Comparison of ENCODE assay signal across 27 cellular contexts in genomic region chr1:239061770-239062169, GRCh38.
"Had no signal": no experiment of that assay in that cellular context is flagged by ENCODE, and none has a peak within 500 bp of the region (broad histone marks: within the 10 kb centered on the region; RNA-seq: fewer than 3 reads in every experiment).

No MANE protein-coding gene starts in this region.

- H3K27ac Mint-ChIP-seq: immature natural killer cell; memory B cell; nephron; stimulated activated memory B cell treated with anti-CD40 and anti-IgM and Interleukin-4, amounts not matched to agents 10 μg/mL and 1 μg/mL and 100 μg/mL, for 72 hours; stimulated activated naive CD8-positive, alpha-beta T cell treated with anti-CD3 and anti-CD28 coated beads, Interleukin-15, Interleukin-2, amounts not matched to agents 100 ng/mL and 50 ng/mL, for 24 hours had no signal

- H3K4me1 Mint-ChIP-seq: immature natural killer cell; memory B cell; naive B cell; nephron; stimulated activated memory B cell treated with anti-CD40 and anti-IgM and Interleukin-4, amounts not matched to agents 10 μg/mL and 1 μg/mL and 100 μg/mL, for 72 hours had no signal

- H3K27ac ChIP-seq: dorsolateral prefrontal cortex, epithelial cell of prostate, esophagus muscularis mucosa, gastrocnemius medialis, left lung, lower lobe of right lung, parathyroid adenoma, prostate gland, right lobe of liver, spleen, tibial artery, upper lobe of right lung, vagina had no signal

- H3K4me3 Mint-ChIP-seq: immature natural killer cell; memory B cell; naive B cell; nephron; stimulated activated memory B cell treated with anti-CD40 and anti-IgM and Interleukin-4, amounts not matched to agents 10 μg/mL and 1 μg/mL and 100 μg/mL, for 72 hours; stimulated activated naive CD8-positive, alpha-beta T cell treated with anti-CD3 and anti-CD28 coated beads, Interleukin-15, Interleukin-2, amounts not matched to agents 100 ng/mL and 50 ng/mL, for 24 hours had no signal

- ATAC-seq: gastrocnemius medialis; left lung; lower lobe of right lung; right lobe of liver; stimulated activated memory B cell treated with anti-CD40 and anti-IgM and Interleukin-4, amounts not matched to agents 10 μg/mL and 1 μg/mL and 100 μg/mL, for 72 hours; upper lobe of right lung had no signal

- H3K36me3 ChIP-seq: esophagus muscularis mucosa, gastrocnemius medialis, left lung, lower lobe of right lung, prostate gland, right lobe of liver, spleen, tibial artery, upper lobe of right lung, vagina had no signal

- H3K9me3 ChIP-seq: esophagus muscularis mucosa, gastrocnemius medialis, lower lobe of right lung, prostate gland, right lobe of liver, tibial artery, upper lobe of right lung, vagina had no signal

- H3K4me1 ChIP-seq: esophagus muscularis mucosa, gastrocnemius medialis, left lung, lower lobe of right lung, parathyroid adenoma, prostate gland, right lobe of liver, spleen, tibial artery, upper lobe of right lung, vagina had no signal

- H3K27me3 Mint-ChIP-seq: memory B cell; naive B cell; stimulated activated memory B cell treated with anti-CD40 and anti-IgM and Interleukin-4, amounts not matched to agents 10 μg/mL and 1 μg/mL and 100 μg/mL, for 72 hours; stimulated activated naive CD8-positive, alpha-beta T cell treated with anti-CD3 and anti-CD28 coated beads, Interleukin-15, Interleukin-2, amounts not matched to agents 100 ng/mL and 50 ng/mL, for 24 hours had no signal

- H3K36me3 Mint-ChIP-seq: immature natural killer cell; memory B cell; naive B cell; stimulated activated memory B cell treated with anti-CD40 and anti-IgM and Interleukin-4, amounts not matched to agents 10 μg/mL and 1 μg/mL and 100 μg/mL, for 72 hours had no signal

- H3K4me3 ChIP-seq: dorsolateral prefrontal cortex, esophagus muscularis mucosa, gastrocnemius medialis, left lung, lower lobe of right lung, prostate gland, right lobe of liver, spleen, tibial artery, upper lobe of right lung, vagina had no signal

- FAIRE-seq: keratinocyte had no signal

- H3K27me3 ChIP-seq: dorsolateral prefrontal cortex, esophagus muscularis mucosa, gastrocnemius medialis, left lung, right lobe of liver, spleen, tibial artery, upper lobe of right lung, vagina had no signal

- H3K9me3 Mint-ChIP-seq: nephron; stimulated activated naive CD8-positive, alpha-beta T cell treated with anti-CD3 and anti-CD28 coated beads, Interleukin-15, Interleukin-2, amounts not matched to agents 100 ng/mL and 50 ng/mL, for 24 hours had no signal

- DNase-seq: cortex of kidney; dorsolateral prefrontal cortex; effector memory CD4-positive, alpha-beta T cell; gastrocnemius medialis; glutamatergic neuron; immature natural killer cell; left lung; lower lobe of right lung; naive B cell; retina; right lobe of liver; spleen; stimulated activated CD4-positive, alpha-beta T cell treated with anti-CD3 and anti-CD28 coated beads, Interleukin-15, amount 100 ng/mL, for 24 hours; stimulated activated CD4-positive, alpha-beta T cell treated with anti-CD3 and anti-CD28 coated beads, Interleukin-1b, Interleukin-23, amount 100 ng/mL, for 48 hours; stimulated activated CD4-positive, alpha-beta T cell treated with anti-CD3 and anti-CD28 coated beads, Interleukin-4, amount 100 ng/mL, for 24 hours; tibial artery; upper lobe of right lung had no signal

- H3K9ac ChIP-seq: parathyroid adenoma had no signal
